10 cellular contexts compared by ENCODE assay signal in the genomic region with DNA sequence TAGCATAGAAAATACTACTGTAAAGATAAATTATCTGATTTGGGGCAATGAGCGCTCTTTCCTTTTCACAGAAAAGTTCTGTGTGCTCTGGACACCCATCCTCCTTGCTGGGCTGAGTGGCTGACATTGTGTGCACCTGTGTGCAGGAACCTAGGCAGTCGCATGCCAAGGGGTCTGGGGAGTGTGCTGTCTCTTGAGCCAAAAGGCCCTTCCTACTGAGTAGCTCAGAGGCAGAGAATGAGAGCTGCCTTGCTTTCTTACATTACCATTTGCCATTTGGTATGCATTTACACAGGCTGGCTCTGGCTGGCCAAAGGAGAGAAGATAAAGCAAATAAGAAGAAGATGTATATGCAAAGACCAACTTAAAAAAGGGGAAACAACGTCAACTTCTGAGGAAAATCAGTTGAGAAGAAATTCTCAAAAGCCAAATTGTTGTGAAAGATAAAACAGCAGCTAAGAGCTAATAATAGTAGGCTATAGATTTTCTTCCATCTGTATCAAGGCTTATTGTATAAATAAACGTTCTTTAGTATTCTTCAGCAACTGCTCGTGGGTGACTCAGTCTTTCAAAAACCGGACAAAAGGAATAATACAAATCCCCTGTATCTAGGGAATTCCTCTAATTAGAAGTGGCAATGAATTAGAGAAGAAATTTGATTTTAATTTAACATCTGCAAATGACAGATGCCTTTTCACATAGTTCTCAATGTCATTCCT.
DNase-seq lines count a peak whose midpoint lies in the region; ATAC-seq, FAIRE-seq and TF ChIP-seq lines count a peak whose summit lies in the region.
"Had no signal": no experiment of that assay in that cellular context is flagged by ENCODE, and none has a peak within 500 bp of the region (broad histone marks: within the 10 kb centered on the region; RNA-seq: fewer than 3 reads in every experiment).

No MANE protein-coding gene starts in this region.

- TF ChIP-seq CTCF in HepG2 (CRISPR knock-in tag; IDR thresholded peaks at IDR 0.05), result no peak

- H3K27me3 Mint-ChIP-seq in activated CD4-positive, alpha-beta T cell treated with anti-CD3 and anti-CD28 coated beads for 36 hours, result no peaks in the 10 kb centered on the region

- no peak for TF ChIP-seq RAD21 in HepG2 (CRISPR knock-in tag; IDR thresholded peaks at IDR 0.05)

- no peak overlapping the region for H3K23ac ChIP-seq in mesenchymal stem cell (ENCODE audit: low read length in 2 of 2)

- TF ChIP-seq POLR2A in HepG2 (IDR thresholded peaks at IDR 0.05; ENCODE audit: insufficient read depth in 1 of 2, low read depth in 2 of 2, low read length in 2 of 2), result no peak

- H2BK5ac ChIP-seq in mesenchymal stem cell (ENCODE audit: low read depth, low read length, poor library complexity, severe bottlenecking), result no peak overlapping the region

- no peak for ATAC-seq in activated CD4-positive, alpha-beta T cell treated with anti-CD3 and anti-CD28 coated beads for 36 hours
- ATAC-seq in GM21737 (IDR thresholded peaks at IDR 0.05; ENCODE audit: unreplicated experiment) (peak; percentile 45), HG03439 (IDR thresholded peaks at IDR 0.05; ENCODE audit: unreplicated experiment) (peak; percentile 27), HepG2 (no peak)
- ATAC-seq: left cardiac atrium had no signal

- peaks cover 32% of the 10 kb centered on the region for H3K36me3 Mint-ChIP-seq in activated CD4-positive, alpha-beta T cell treated with anti-CD3 and anti-CD28 coated beads for 36 hours (ENCODE audit: low read depth)

- H3K36me3 ChIP-seq in mesenchymal stem cell (ENCODE audit: control insufficient read depth in 1 of 2, insufficient read depth in 2 of 2, low read depth in 1 of 2, low read length in 2 of 2), result peaks cover 2 to 8% of the 10 kb centered on the region in 2 experiments
- H3K36me3 ChIP-seq in HepG2 (replicated peaks in 1 of 2; ENCODE audit: control insufficient read depth in 1 of 2, insufficient read depth in 2 of 2, low read length in 2 of 2), result peaks cover 7% of the 10 kb centered on the region in 2 experiments; a peak in 4 of 5 replicates
- H3K36me3 ChIP-seq: ovary had no signal

- H2AFZ ChIP-seq in mesenchymal stem cell (ENCODE audit: low read depth, low read length) (no peak overlapping the region), HepG2 (ENCODE audit: low read length) (no peak overlapping the region)

- H3K4me3 Mint-ChIP-seq in activated CD4-positive, alpha-beta T cell treated with anti-CD3 and anti-CD28 coated beads for 36 hours, result peak overlapping the region; percentile 67

- no peak overlapping the region for H3K4me2 ChIP-seq in mesenchymal stem cell (ENCODE audit: low read length, poor library complexity, severe bottlenecking)
- H3K4me2 ChIP-seq in HepG2 (ENCODE audit: low read depth, low read length), result no peak overlapping the region

- no peak overlapping the region for H2BK120ac ChIP-seq in mesenchymal stem cell (ENCODE audit: low read depth, low read length)

- 85% methylated on average over 3 of the region's 6 CpGs for WGBS in mesenchymal stem cell
- WGBS in HepG2 (ENCODE audit: low lambda C conversion rate), result 93% methylated on average over 6 of the region's 6 CpGs

- in situ Hi-C loops in HepG2 (cut with HindIII; ENCODE audit: extremely low pct_ligation_motif_present, low pct_unique_long_range_greater_than_20kb), result no loop called here

- no peaks in the 10 kb centered on the region for H3K9me3 Mint-ChIP-seq in activated CD4-positive, alpha-beta T cell treated with anti-CD3 and anti-CD28 coated beads for 36 hours (ENCODE audit: low read depth)

- intact Hi-C loops in activated CD4-positive, alpha-beta T cell treated with anti-CD3 and anti-CD28 coated beads for 36 hours (cut with DNase I, micrococcal nuclease), result loop anchor here (1.0 to 5.0 kb wide), 5 partner anchors 15 to 437 kb away; a partner anchor contains a TSS
- intact Hi-C loops in HepG2 (cut with micrococcal nuclease; ENCODE audit: unreplicated experiment), result no loop called here

- no peaks in the 10 kb centered on the region for H3K79me1 ChIP-seq in mesenchymal stem cell (replicated peaks; ENCODE audit: low read length, poor library complexity, severe bottlenecking)

- no peak overlapping the region for H4K8ac ChIP-seq in mesenchymal stem cell (ENCODE audit: low read length)

- peak overlapping the region in 1 of 2 experiments; percentile 29 for H2BK12ac ChIP-seq in mesenchymal stem cell (ENCODE audit: low read length in 2 of 2)

- no peak overlapping the region for H3K14ac ChIP-seq in mesenchymal stem cell (ENCODE audit: low read length in 2 of 2)

- no peak overlapping the region for H3K4ac ChIP-seq in mesenchymal stem cell (ENCODE audit: low read depth in 1 of 2, low read length in 2 of 2)

- FAIRE-seq in HepG2 (lab: Jason Lieb, UNC), result no peak

- H3K27ac Mint-ChIP-seq in activated CD4-positive, alpha-beta T cell treated with anti-CD3 and anti-CD28 coated beads for 36 hours, result peak overlapping the region; percentile 82

- no peaks in the 10 kb centered on the region for H4K20me1 ChIP-seq in HepG2 (ENCODE audit: insufficient read depth, low read length)

- DNase-seq in activated CD4-positive, alpha-beta T cell treated with anti-CD3 and anti-CD28 coated beads for 36 hours, result peak; percentile 29
- no peak for DNase-seq in activated CD4-positive, alpha-beta T cell treated with anti-CD3 and anti-CD28 coated beads, Interleukin-2, amount 50 U/mL, for 1 hour
- DNase-seq in mesenchymal stem cell (peak; percentile 31), HepG2 (ENCODE audit: low spot score) (no peak), COLO829 (ENCODE audit: low spot score) (no peak), NCI-H2107 (lab: John Stamatoyannopoulos, UW) (no peak)
- DNase-seq: left cardiac atrium, ovary had no signal

- H3K9me3 ChIP-seq in mesenchymal stem cell (ENCODE audit: control insufficient read depth, low read length) (no peaks in the 10 kb centered on the region), HepG2 (ENCODE audit: low read length) (no peaks in the 10 kb centered on the region)
- H3K9me3 ChIP-seq: ovary had no signal

- H4K91ac ChIP-seq in mesenchymal stem cell (ENCODE audit: low read length), result no peak overlapping the region

- BruUV-seq in HepG2 (replicated peaks; lab: Mats Ljungman, UMichigan), result no TSS peak

- peak overlapping the region in 1 of 2 experiments; percentile 73 for H3K18ac ChIP-seq in mesenchymal stem cell (ENCODE audit: low read depth in 1 of 2, low read length in 2 of 2)

- TF ChIP-seq EP300 in HepG2 (IDR thresholded peaks at IDR 0.05; ENCODE audit: low read depth in 2 of 2, low read length in 2 of 2) (no peak), HepG2 (CRISPR knock-in tag; IDR thresholded peaks at IDR 0.05; ENCODE audit: borderline replicate concordance) (no peak)

- H2AK5ac ChIP-seq in mesenchymal stem cell (ENCODE audit: low read length, severe bottlenecking), result no peak overlapping the region

- no peak overlapping the region for H2BK15ac ChIP-seq in mesenchymal stem cell (ENCODE audit: low read depth, poor library complexity, severe bottlenecking)

- H3K4me1 ChIP-seq in mesenchymal stem cell (ENCODE audit: control insufficient read depth, insufficient read depth, low read depth, low read length) (no peaks in the 10 kb centered on the region), HepG2 (ENCODE audit: insufficient read depth, low read length) (peaks cover 11% of the 10 kb centered on the region)

- POLR2A ChIA-PET in activated CD4-positive, alpha-beta T cell treated with anti-CD3 and anti-CD28 coated beads for 36 hours (lab: Charles Lee), result interaction anchor here (1.4 to 2.6 kb wide), 4 partner anchors 7 to 38 kb away, joined by 7 to 17 read pairs (median 12); no protein-coding TSS in a partner anchor
- POLR2A ChIA-PET in HepG2 (lab: Yijun Ruan, JAX), result no interaction called here

- H3K9ac ChIP-seq in mesenchymal stem cell (ENCODE audit: low read length) (no peak overlapping the region), HepG2 (ENCODE audit: insufficient read depth, low read depth, low read length) (no peak overlapping the region)

- H3K4me3 ChIP-seq in mesenchymal stem cell (ENCODE audit: insufficient read depth in 1 of 2, low read depth in 1 of 2, low read length in 2 of 2), result no peak overlapping the region
- H3K4me3 ChIP-seq in HepG2 (replicated peaks in 1 of 3; ENCODE audit: insufficient read depth in 1 of 3, low read depth in 2 of 3, low read length in 3 of 3), result no peak overlapping the region
- H3K4me3 ChIP-seq: ovary had no signal

- H3K27me3 ChIP-seq in mesenchymal stem cell (ENCODE audit: control insufficient read depth in 1 of 2, insufficient read depth in 1 of 2, low read length in 2 of 2) (no peaks in the 10 kb centered on the region), HepG2 (ENCODE audit: control insufficient read depth in 1 of 2, insufficient read depth in 2 of 2, low read length in 2 of 2) (no peaks in the 10 kb centered on the region)
- H3K27me3 ChIP-seq: ovary had no signal

- CTCF ChIA-PET in activated CD4-positive, alpha-beta T cell treated with anti-CD3 and anti-CD28 coated beads for 36 hours (lab: Charles Lee), result interaction anchor here (1.3 kb wide), 1 partner anchor 8 kb away, joined by 4 read pairs; no protein-coding TSS in a partner anchor
- CTCF ChIA-PET in HepG2 (lab: Yijun Ruan, JAX; ENCODE audit: low intra/inter-chr PET ratio, low total read pairs), result no interaction called here

- H3K4me1 Mint-ChIP-seq in activated CD4-positive, alpha-beta T cell treated with anti-CD3 and anti-CD28 coated beads for 36 hours, result peaks cover 67% of the 10 kb centered on the region

- no peaks in the 10 kb centered on the region for H3K79me2 ChIP-seq in HepG2 (ENCODE audit: insufficient read depth, low read length)

- H3K27ac ChIP-seq in mesenchymal stem cell (ENCODE audit: low read length, poor library complexity, severe bottlenecking) (no peak overlapping the region), HepG2 (ENCODE audit: extremely low read length, insufficient read depth, low read length) (no peak overlapping the region)
- H3K27ac ChIP-seq: ovary had no signal

TF ChIP-seq in HepG2, 621 proteins besides CTCF, POLR2A, EP300 and RAD21:
- TF ChIP-seq SP5 (CRISPR knock-in tag; IDR thresholded peaks at IDR 0.05; ENCODE audit: borderline replicate concordance, low read depth), result no peak
- TF ChIP-seq PPARG (CRISPR knock-in tag; conservative IDR thresholded peaks at IDR 0.05), result no peak
- no peak for TF ChIP-seq EZH2 (conservative IDR thresholded peaks at IDR 0.05; ENCODE audit: low read depth, low read length)
- TF ChIP-seq NONO (IDR thresholded peaks at IDR 0.05), result no peak
- no peak for TF ChIP-seq NONO (CRISPR knock-in tag; conservative IDR thresholded peaks at IDR 0.05)

Comparison
In these comparisons a context has a peak if more than half of its experiments do, and no peak if none do; other contexts are left out.
1. DNase-seq: peak in activated CD4-positive, alpha-beta T cell treated with anti-CD3 and anti-CD28 coated beads for 36 hours (single experiment) and mesenchymal stem cell (single experiment); none in activated CD4-positive, alpha-beta T cell treated with anti-CD3 and anti-CD28 coated beads, Interleukin-2, amount 50 U/mL, for 1 hour (single experiment), HepG2 (single experiment), COLO829 (single experiment) and NCI-H2107 (single experiment).
2. ATAC-seq: peak in GM21737 (single experiment) and HG03439 (single experiment); none in activated CD4-positive, alpha-beta T cell treated with anti-CD3 and anti-CD28 coated beads for 36 hours (single experiment) and HepG2 (single experiment).